Comparison of ENCODE assay signal across 26 cellular contexts in genomic region chr12:44571031-44571550, GRCh38.
DNase-seq lines count a peak whose midpoint lies in the region; ATAC-seq, FAIRE-seq and TF ChIP-seq lines count a peak whose summit lies in the region.
"Had no signal": no experiment of that assay in that cellular context is flagged by ENCODE, and none has a peak within 500 bp of the region (broad histone marks: within the 10 kb centered on the region; RNA-seq: fewer than 3 reads in every experiment).

No MANE protein-coding gene starts in this region.

- no peaks in the 10 kb centered on the region for H3K79me2 ChIP-seq in astrocyte (ENCODE audit: insufficient read depth, low read length)

- H3K4me3 Mint-ChIP-seq in astrocyte (ENCODE audit: unreplicated experiment), result no peak overlapping the region
- H3K4me3 Mint-ChIP-seq: activated B cell treated with CpG ODN at 0.5 μM for 24 hours; activated CD4-positive, alpha-beta memory T cell treated with anti-CD3 and anti-CD28 coated beads, Interleukin-2, amount 10 ng/mL, durations not matched to agents 7 days and 5 days; natural killer cell treated with Interleukin-12 subunit alpha and Interleukin-12 subunit beta and Interleukin-15 and Interleukin-18, amount 100 ng/mL, for 72 hours had no signal

- no peak overlapping the region for H2AFZ ChIP-seq in astrocyte (ENCODE audit: low read depth, low read length)

- H3K27me3 ChIP-seq in HUES6 (ENCODE audit: control insufficient read depth, insufficient read depth, low read length) (no peaks in the 10 kb centered on the region), astrocyte (ENCODE audit: insufficient read depth, low read length) (no peaks in the 10 kb centered on the region), heart right ventricle (no peaks in the 10 kb centered on the region)
- H3K27me3 ChIP-seq: tibial artery had no signal

- H3K9me3 ChIP-seq in HUES6 (ENCODE audit: control insufficient read depth, insufficient read depth, low read depth, low read length), result no peaks in the 10 kb centered on the region
- H3K9me3 ChIP-seq in astrocyte (ENCODE audit: insufficient read depth, low read depth, low read length), result no peaks in the 10 kb centered on the region
- H3K9me3 ChIP-seq in mesodermal cell (ENCODE audit: control insufficient read depth, low read length), result no peaks in the 10 kb centered on the region
- H3K9me3 ChIP-seq in heart right ventricle, result no peaks in the 10 kb centered on the region
- H3K9me3 ChIP-seq: tibial artery had no signal

- H3K36me3 Mint-ChIP-seq in astrocyte (ENCODE audit: low read depth, unreplicated experiment), result no peaks in the 10 kb centered on the region
- H3K36me3 Mint-ChIP-seq: natural killer cell treated with Interleukin-12 subunit alpha and Interleukin-12 subunit beta and Interleukin-15 and Interleukin-18, amount 100 ng/mL, for 72 hours had no signal

- H3K4me1 ChIP-seq in HUES6 (ENCODE audit: control insufficient read depth, insufficient read depth, low read length), result peaks cover 10% of the 10 kb centered on the region
- H3K4me1 ChIP-seq in astrocyte (ENCODE audit: insufficient read depth, low read length), result no peaks in the 10 kb centered on the region
- peaks cover 5% of the 10 kb centered on the region for H3K4me1 ChIP-seq in mesodermal cell (ENCODE audit: control insufficient read depth, insufficient read depth, low read length, poor library complexity, severe bottlenecking)
- H3K4me1 ChIP-seq in heart right ventricle, result no peaks in the 10 kb centered on the region
- H3K4me1 ChIP-seq: tibial artery had no signal

- H3K27ac ChIP-seq in HUES6 (ENCODE audit: low read depth, low read length) (0 out of 2 replicates have a peak overlapping the region, but pooled peaks have one; percentile 51), astrocyte (ENCODE audit: low read depth, low read length) (no peak overlapping the region), mesodermal cell (ENCODE audit: low read depth, low read length, severe bottlenecking) (peak overlapping the region; percentile 13), heart right ventricle (no peak overlapping the region)
- H3K27ac ChIP-seq: tibial artery had no signal

- H3K36me3 ChIP-seq in HUES6 (ENCODE audit: control insufficient read depth, insufficient read depth, low read length), result no peaks in the 10 kb centered on the region
- no peaks in the 10 kb centered on the region for H3K36me3 ChIP-seq in astrocyte (ENCODE audit: insufficient read depth, low read length)
- no peaks in the 10 kb centered on the region for H3K36me3 ChIP-seq in mesodermal cell (ENCODE audit: control insufficient read depth, insufficient read depth, low read length)
- no peaks in the 10 kb centered on the region for H3K36me3 ChIP-seq in heart right ventricle
- H3K36me3 ChIP-seq: tibial artery had no signal

- H3K4me3 ChIP-seq in HUES6 (ENCODE audit: low read depth, low read length) (no peak overlapping the region), astrocyte (ENCODE audit: insufficient read depth, low read depth, low read length) (no peak overlapping the region), mesodermal cell (ENCODE audit: extremely low read depth, insufficient read depth, low read length, poor library complexity, severe bottlenecking) (no peak overlapping the region), heart right ventricle (no peak overlapping the region)
- H3K4me3 ChIP-seq: tibial artery had no signal

- no peak overlapping the region for H3K27ac Mint-ChIP-seq in astrocyte (ENCODE audit: unreplicated experiment)
- H3K27ac Mint-ChIP-seq: activated B cell treated with CpG ODN at 0.5 μM for 24 hours; activated CD4-positive, alpha-beta memory T cell treated with anti-CD3 and anti-CD28 coated beads, Interleukin-2, amount 10 ng/mL, durations not matched to agents 7 days and 5 days; natural killer cell treated with Interleukin-12 subunit alpha and Interleukin-12 subunit beta and Interleukin-15 and Interleukin-18, amount 100 ng/mL, for 72 hours had no signal

- H3K4me2 ChIP-seq in astrocyte (ENCODE audit: low read length), result no peak overlapping the region

- peaks cover 2% of the 10 kb centered on the region for H3K4me1 Mint-ChIP-seq in astrocyte (ENCODE audit: low read depth, unreplicated experiment)
- H3K4me1 Mint-ChIP-seq: activated B cell treated with CpG ODN at 0.5 μM for 24 hours; activated CD4-positive, alpha-beta memory T cell treated with anti-CD3 and anti-CD28 coated beads, Interleukin-2, amount 10 ng/mL, durations not matched to agents 7 days and 5 days had no signal

- TF ChIP-seq CTCF in astrocyte (IDR thresholded peaks at IDR 0.05; ENCODE audit: insufficient read depth, low read depth, low read length) (no peak), heart right ventricle (IDR thresholded peaks at IDR 0.05) (no peak)

- H4K20me1 ChIP-seq in astrocyte (ENCODE audit: insufficient read depth, low read length), result no peaks in the 10 kb centered on the region

- no peak for ATAC-seq in heart right ventricle
- ATAC-seq: natural killer cell treated with Interleukin-12 subunit alpha and Interleukin-12 subunit beta and Interleukin-15 and Interleukin-18, amount 100 ng/mL, for 72 hours; Panc1 had no signal

- DNase-seq in Ammon's horn (ENCODE audit: low spot score), result peak; percentile 10
- peak; percentile 1 for DNase-seq in astrocyte (ENCODE audit: low read depth)
- DNase-seq in COR-L47 (lab: John Stamatoyannopoulos, UW), result no peak
- no peak for DNase-seq in heart right ventricle
- no peak for DNase-seq in amygdala (lab: John Stamatoyannopoulos, UW)
- no peak for DNase-seq in ACHN
- DNase-seq: activated B cell treated with CpG ODN at 0.5 μM for 24 hours; activated CD4-positive, alpha-beta memory T cell treated with anti-CD3 and anti-CD28 coated beads, Interleukin-2, amount 10 ng/mL, durations not matched to agents 7 days and 5 days; activated naive CD4-positive, alpha-beta T cell; activated T-cell treated with anti-CD3 and anti-CD28 coated beads for 4 hours; anterior cingulate cortex; midbrain; MM.1S; NCI-H1694 treated with DMSO at 0.1 percent for 48 hours; NCI-H226; posterior cingulate gyrus; small intestine; stimulated activated naive CD4-positive, alpha-beta T cell treated with Interleukin-2 at 50 U/mL for 16 hours; T-helper 2 cell; tibial artery had no signal

- H3K9me3 Mint-ChIP-seq in astrocyte (ENCODE audit: unreplicated experiment), result no peaks in the 10 kb centered on the region
- H3K9me3 Mint-ChIP-seq: activated B cell treated with CpG ODN at 0.5 μM for 24 hours; activated CD4-positive, alpha-beta memory T cell treated with anti-CD3 and anti-CD28 coated beads, Interleukin-2, amount 10 ng/mL, durations not matched to agents 7 days and 5 days had no signal

- in situ Hi-C loops in ACHN (cut with HindIII; ENCODE audit: low pct_ligation_motif_present, low pct_unique_long_range_greater_than_20kb, low sequenced_read_pairs), result no loop called here

- H3K27me3 Mint-ChIP-seq in astrocyte (ENCODE audit: low read depth, unreplicated experiment), result no peaks in the 10 kb centered on the region
- H3K27me3 Mint-ChIP-seq: activated B cell treated with CpG ODN at 0.5 μM for 24 hours; activated CD4-positive, alpha-beta memory T cell treated with anti-CD3 and anti-CD28 coated beads, Interleukin-2, amount 10 ng/mL, durations not matched to agents 7 days and 5 days; natural killer cell treated with Interleukin-12 subunit alpha and Interleukin-12 subunit beta and Interleukin-15 and Interleukin-18, amount 100 ng/mL, for 72 hours had no signal

- no CpG with 5 or more reads among the region's 2 CpGs for WGBS in mesodermal cell (ENCODE audit: insufficient coverage in 2 of 2), 2 experiments
- WGBS in heart right ventricle, 2 donors, result 82 to 84% methylated on average over 2 of the region's 2 CpGs

- no peak for FAIRE-seq in astrocyte (lab: Jason Lieb, UNC)
- FAIRE-seq: frontal cortex, GM18507, small intestine had no signal

- intact Hi-C loops in heart right ventricle (cut with DNase I), result no loop called here

- H3K9ac ChIP-seq in HUES6 (ENCODE audit: low read length), result no peak overlapping the region
- no peak overlapping the region for H3K9ac ChIP-seq in astrocyte (ENCODE audit: low read length)

Comparison
In these comparisons a context has a peak if more than half of its experiments do, and no peak if none do; other contexts are left out.
1. DNase-seq: peak in Ammon's horn (single experiment) and astrocyte (single experiment); none in COR-L47 (single experiment), heart right ventricle (0 of 2), amygdala (0 of 56) and ACHN (single experiment).
2. H3K27ac ChIP-seq: peak in HUES6 (single experiment) and mesodermal cell (single experiment); none in astrocyte (single experiment) and heart right ventricle (0 of 10).